ENCODE assay signal across 8 cellular contexts in the genomic region with DNA sequence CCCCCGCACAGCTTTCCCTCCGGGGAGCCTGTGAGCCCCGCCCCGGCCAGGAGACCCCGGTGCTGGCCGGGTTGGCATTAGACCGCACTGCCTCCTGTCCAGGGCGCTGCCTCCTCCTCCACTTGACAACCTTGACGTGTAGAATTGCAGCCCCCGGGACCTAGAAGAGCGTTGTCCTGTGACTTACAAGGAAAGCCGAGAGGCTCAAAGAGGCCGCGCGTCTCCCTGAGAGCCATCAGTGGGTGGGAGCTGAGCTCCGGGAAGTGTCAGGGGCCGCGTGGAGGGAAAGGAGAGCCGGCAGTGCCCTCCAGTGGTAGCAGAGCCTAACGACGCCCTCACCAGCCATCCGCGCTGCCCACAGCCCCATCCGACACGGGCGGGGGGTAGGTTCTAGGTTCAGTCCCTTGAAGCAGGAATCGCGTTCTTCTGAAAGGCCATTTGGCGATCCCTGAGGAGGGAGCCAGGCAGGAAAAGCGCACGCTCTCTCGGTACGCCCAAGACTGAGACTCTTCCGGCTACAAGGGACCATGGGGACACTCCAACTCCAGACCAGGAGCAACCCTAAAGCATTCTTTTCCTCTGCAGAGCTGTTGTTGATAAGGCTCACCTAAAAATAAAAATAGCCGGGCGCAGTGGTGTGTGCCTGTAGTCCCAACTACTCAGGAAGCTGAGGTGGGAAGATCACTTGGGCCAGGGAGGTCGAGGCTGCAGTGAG. TPM values are rescaled to one million over a fixed set of nuclear protein-coding genes. Genes with fewer than 3 reads are reported as not detected.
DNase-seq lines count a peak whose midpoint lies in the region; ATAC-seq, FAIRE-seq and TF ChIP-seq lines count a peak whose summit lies in the region.

No MANE protein-coding gene starts in this region.

- H3K4me3 Mint-ChIP-seq in glutamatergic neuron (ENCODE audit: unreplicated experiment) (peak overlapping the region; percentile 50), osteocyte (ENCODE audit: unreplicated experiment) (peak overlapping the region; percentile 68)

- ATAC-seq in thoracic aorta (ENCODE audit: insufficient number of reproducible peaks, low FRiP score, low read depth), result no peak

- peak overlapping the region; percentile 74 for H3K4me3 ChIP-seq in thoracic aorta

- H3K9me3 ChIP-seq in thoracic aorta, result no peaks in the 10 kb centered on the region

- peak; percentile 75 for DNase-seq in H4 (ENCODE audit: low spot score)
- DNase-seq in LHCN-M2 (ENCODE audit: low read depth), result peak; percentile 66
- DNase-seq in SK-MEL-5 (ENCODE audit: low read depth, low spot score), result peak; percentile 69
- peak; percentile 75 for DNase-seq in activated naive CD4-positive, alpha-beta T cell treated with Interleukin-2 at 50 U/mL for 16 hours
- DNase-seq in glutamatergic neuron, result peak; percentile 89
- DNase-seq in osteocyte (ENCODE audit: extremely low spot score, unreplicated experiment), result peak; percentile 93
- peak; percentile 16 for DNase-seq in thoracic aorta (ENCODE audit: low spot score)

- H3K27me3 Mint-ChIP-seq in glutamatergic neuron (ENCODE audit: unreplicated experiment) (peaks cover 3% of the 10 kb centered on the region), osteocyte (ENCODE audit: unreplicated experiment) (no peaks in the 10 kb centered on the region)

- peaks cover 16% of the 10 kb centered on the region for H3K4me1 Mint-ChIP-seq in glutamatergic neuron (ENCODE audit: low read depth, unreplicated experiment)
- peaks cover 19% of the 10 kb centered on the region for H3K4me1 Mint-ChIP-seq in osteocyte (ENCODE audit: unreplicated experiment)

- no peaks in the 10 kb centered on the region for H3K36me3 ChIP-seq in thoracic aorta

- TF ChIP-seq CTCF in glutamatergic neuron (IDR thresholded peaks at IDR 0.05; ENCODE audit: partially characterized antibody, unreplicated experiment) (peak; percentile 80), osteocyte (IDR thresholded peaks at IDR 0.05) (peak; percentile 97), thoracic aorta (IDR thresholded peaks at IDR 0.05) (peak; percentile 86)

- H3K27ac ChIP-seq in thoracic aorta, result no peak overlapping the region

- no peaks in the 10 kb centered on the region for H3K27me3 ChIP-seq in thoracic aorta (replicated peaks; ENCODE audit: insufficient read depth)

- H3K9me3 Mint-ChIP-seq in glutamatergic neuron (ENCODE audit: unreplicated experiment) (peaks cover 3% of the 10 kb centered on the region), osteocyte (ENCODE audit: unreplicated experiment) (no peaks in the 10 kb centered on the region)

- H3K27ac Mint-ChIP-seq in glutamatergic neuron (ENCODE audit: unreplicated experiment) (no peak overlapping the region), osteocyte (ENCODE audit: unreplicated experiment) (peak overlapping the region; percentile 76)

- peaks cover 3 to 10% of the 10 kb centered on the region in 2 donors for H3K4me1 ChIP-seq in thoracic aorta (ENCODE audit: control insufficient read depth in 1 of 2, low read depth in 2 of 2)

- H3K36me3 Mint-ChIP-seq in glutamatergic neuron (ENCODE audit: unreplicated experiment) (no peaks in the 10 kb centered on the region), osteocyte (ENCODE audit: unreplicated experiment) (peaks cover 15% of the 10 kb centered on the region)

- FAIRE-seq in G401.6 (lab: Jason Lieb, UNC), result peak; percentile 60

- in situ Hi-C loops in SK-MEL-5 (cut with HindIII; ENCODE audit: low pct_unique_long_range_greater_than_20kb, low sequenced_read_pairs), result no loop called here

RNA-seq across cellular contexts. Expression of a gene that starts 40.6 kb away (rescaled TPM):
- 15.0 and 33.4 TPM in 2 replicates for total RNA-seq in H4 (2014; rRNA removed; shearing (Covaris generic))
- total RNA-seq in LHCN-M2 (2014; rRNA removed) (17.3 and 19.3 TPM in 2 replicates), glutamatergic neuron (ENCODE audit: unreplicated experiment) (18.1 TPM), osteocyte (45.9 and 53.2 TPM in 2 replicates), thoracic aorta (10 to 100 TPM; 43.7 to 85.6 TPM)
- polyA plus RNA-seq in LHCN-M2 (2012), result 29.8 TPM
- 21.1 and 25.9 TPM in 2 replicates for total RNA-seq in SK-MEL-5 (2014; rRNA removed; shearing (Covaris generic))
- polyA plus RNA-seq in SK-MEL-5 (2015; cell fraction: cytosol; rRNA removed), result 12.7 and 21.3 TPM in 2 replicates
- polyA plus RNA-seq in SK-MEL-5 (2015; cell fraction: nucleus; rRNA removed), result 28.2 and 52.8 TPM in 2 replicates

Comparison
In these comparisons a context has a peak if more than half of its experiments do, and no peak if none do; other contexts are left out.
1. DNase-seq: peak in every context shown above with its lines; median percentile 93 in osteocyte; 89 in glutamatergic neuron; 75 in H4; 75 in activated naive CD4-positive, alpha-beta T cell treated with Interleukin-2 at 50 U/mL for 16 hours; 69 in SK-MEL-5; 66 in LHCN-M2; 16 in thoracic aorta.